ENCODE assay signal across 20 cellular contexts in the genomic region with DNA sequence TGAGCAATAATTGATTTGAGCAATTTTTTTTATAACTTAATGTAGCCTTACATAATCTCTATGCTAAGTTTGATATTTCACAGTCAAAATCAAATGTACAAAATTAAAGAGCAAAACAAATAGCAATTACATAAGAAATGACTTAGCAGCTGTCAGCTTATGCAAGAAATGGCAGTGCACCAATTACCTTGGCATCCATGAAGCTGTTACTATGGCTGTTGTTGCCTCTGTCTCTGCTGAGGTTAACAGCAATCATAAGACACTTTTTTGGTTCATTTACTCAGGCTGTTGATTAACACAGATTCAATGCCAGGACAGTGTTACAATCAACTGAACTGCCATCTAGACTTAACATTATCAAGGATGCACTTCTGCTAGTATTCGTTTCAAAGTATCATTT.
"Had no signal": no experiment of that assay in that cellular context is flagged by ENCODE, and none has a peak within 500 bp of the region (broad histone marks: within the 10 kb centered on the region; RNA-seq: fewer than 3 reads in every experiment).

No MANE protein-coding gene starts in this region.

- H3K36me3 Mint-ChIP-seq: activated naive CD4-positive, alpha-beta T cell treated with anti-CD3 and anti-CD28 coated beads, Interleukin-2, amount 10 ng/mL, durations not matched to agents 7 days and 5 days; brain; naive B cell; stimulated activated naive B cell treated with anti-CD40 and anti-IgM and Interleukin-4, amounts not matched to agents 10 μg/mL and 1 μg/mL and 100 μg/mL, for 72 hours had no signal

- H3K27me3 Mint-ChIP-seq: activated naive CD4-positive, alpha-beta T cell treated with anti-CD3 and anti-CD28 coated beads, Interleukin-2, amount 10 ng/mL, durations not matched to agents 7 days and 5 days; activated naive CD8-positive, alpha-beta T cell treated with anti-CD3 and anti-CD28 coated beads, Interleukin-2, amount 50 U/mL, for 24 hours; naive B cell; stimulated activated naive B cell treated with anti-CD40 and anti-IgM and Interleukin-4, amounts not matched to agents 10 μg/mL and 1 μg/mL and 100 μg/mL, for 72 hours had no signal

- H3K27ac Mint-ChIP-seq: activated naive CD4-positive, alpha-beta T cell treated with anti-CD3 and anti-CD28 coated beads, Interleukin-2, amount 10 ng/mL, durations not matched to agents 7 days and 5 days; activated naive CD8-positive, alpha-beta T cell treated with anti-CD3 and anti-CD28 coated beads, Interleukin-2, amount 50 U/mL, for 24 hours; naive B cell; stimulated activated naive B cell treated with anti-CD40 and anti-IgM and Interleukin-4, amounts not matched to agents 10 μg/mL and 1 μg/mL and 100 μg/mL, for 72 hours had no signal

- ATAC-seq: activated naive CD8-positive, alpha-beta T cell treated with anti-CD3 and anti-CD28 coated beads, Interleukin-2, amount 50 U/mL, for 24 hours; stimulated activated naive B cell treated with anti-CD40 and anti-IgM and Interleukin-4, amounts not matched to agents 10 μg/mL and 1 μg/mL and 100 μg/mL, for 72 hours had no signal

- H3K9me3 Mint-ChIP-seq: activated naive CD4-positive, alpha-beta T cell treated with anti-CD3 and anti-CD28 coated beads, Interleukin-2, amount 10 ng/mL, durations not matched to agents 7 days and 5 days; activated naive CD8-positive, alpha-beta T cell treated with anti-CD3 and anti-CD28 coated beads, Interleukin-2, amount 50 U/mL, for 24 hours; brain; naive B cell; stimulated activated naive B cell treated with anti-CD40 and anti-IgM and Interleukin-4, amounts not matched to agents 10 μg/mL and 1 μg/mL and 100 μg/mL, for 72 hours had no signal

- DNase-seq: activated CD4-positive, alpha-beta T cell treated with anti-CD3 and anti-CD28 coated beads, Interleukin-2, amount 50 U/mL, for 1 hour; activated CD4-positive, CD25-positive, alpha-beta regulatory T cell treated with anti-CD3 and anti-CD28 coated beads, Interleukin-2, amount 50 U/mL, for 72 hours; activated CD8-positive, alpha-beta memory T cell treated with anti-CD3 and anti-CD28 coated beads for 24 hours; activated CD8-positive, alpha-beta memory T cell treated with anti-CD3 and anti-CD28 coated beads, Interleukin-2, amount 50 U/mL, for 48 hours; activated effector memory CD4-positive, alpha-beta T cell treated with Interleukin-2 at 50 U/mL for 16 hours; activated naive CD4-positive, alpha-beta T cell treated with anti-CD3 and anti-CD28 coated beads, Interleukin-2, amount 10 ng/mL, durations not matched to agents 7 days and 5 days; activated naive CD8-positive, alpha-beta T cell treated with anti-CD3 and anti-CD28 coated beads, Interleukin-2, amount 50 U/mL, for 24 hours; activated T-cell treated with anti-CD3 and anti-CD28 coated beads, Interleukin-2, amount 50 U/mL, for 48 hours; central memory CD4-positive, alpha-beta T cell; dorsolateral prefrontal cortex; erythroblast; foreskin melanocyte; glutamatergic neuron; hypothalamus; left ventricle myocardium inferior; naive B cell; pancreas; stimulated activated naive B cell treated with anti-CD40 and anti-IgM and Interleukin-4, amounts not matched to agents 10 μg/mL and 1 μg/mL and 100 μg/mL, for 72 hours; T-helper 2 cell had no signal

- H3K4me3 Mint-ChIP-seq: activated naive CD4-positive, alpha-beta T cell treated with anti-CD3 and anti-CD28 coated beads, Interleukin-2, amount 10 ng/mL, durations not matched to agents 7 days and 5 days; activated naive CD8-positive, alpha-beta T cell treated with anti-CD3 and anti-CD28 coated beads, Interleukin-2, amount 50 U/mL, for 24 hours; naive B cell; stimulated activated naive B cell treated with anti-CD40 and anti-IgM and Interleukin-4, amounts not matched to agents 10 μg/mL and 1 μg/mL and 100 μg/mL, for 72 hours had no signal

- H3K4me1 Mint-ChIP-seq: activated naive CD4-positive, alpha-beta T cell treated with anti-CD3 and anti-CD28 coated beads, Interleukin-2, amount 10 ng/mL, durations not matched to agents 7 days and 5 days; activated naive CD8-positive, alpha-beta T cell treated with anti-CD3 and anti-CD28 coated beads, Interleukin-2, amount 50 U/mL, for 24 hours; naive B cell; stimulated activated naive B cell treated with anti-CD40 and anti-IgM and Interleukin-4, amounts not matched to agents 10 μg/mL and 1 μg/mL and 100 μg/mL, for 72 hours had no signal
